1 cellular context compared by ENCODE assay signal in the genomic region with DNA sequence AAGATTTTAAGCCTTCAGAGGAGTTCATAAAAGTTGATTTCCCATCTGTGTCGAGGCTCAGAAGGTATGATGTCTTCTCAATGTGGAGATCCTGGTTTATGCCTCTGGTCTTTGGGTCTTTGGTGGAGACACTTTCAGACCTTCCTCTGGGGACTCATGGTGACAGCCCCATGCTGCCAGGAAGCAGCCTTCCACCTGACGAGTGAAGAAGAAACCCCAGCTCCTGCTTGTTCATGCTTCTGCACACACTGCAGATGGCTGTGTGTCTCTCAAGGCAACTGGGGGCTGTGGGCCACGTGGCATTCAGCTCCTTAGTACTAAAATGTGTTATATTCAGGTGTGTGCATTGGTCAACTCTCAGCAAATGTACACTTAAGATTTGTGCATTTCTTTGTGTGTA.
TF ChIP-seq lines count a peak whose summit lies in the region.

No MANE protein-coding gene starts in this region.

TF ChIP-seq in HepG2, 621 proteins besides CTCF, POLR2A, EP300 and RAD21:
- TF ChIP-seq, protein P1, sequence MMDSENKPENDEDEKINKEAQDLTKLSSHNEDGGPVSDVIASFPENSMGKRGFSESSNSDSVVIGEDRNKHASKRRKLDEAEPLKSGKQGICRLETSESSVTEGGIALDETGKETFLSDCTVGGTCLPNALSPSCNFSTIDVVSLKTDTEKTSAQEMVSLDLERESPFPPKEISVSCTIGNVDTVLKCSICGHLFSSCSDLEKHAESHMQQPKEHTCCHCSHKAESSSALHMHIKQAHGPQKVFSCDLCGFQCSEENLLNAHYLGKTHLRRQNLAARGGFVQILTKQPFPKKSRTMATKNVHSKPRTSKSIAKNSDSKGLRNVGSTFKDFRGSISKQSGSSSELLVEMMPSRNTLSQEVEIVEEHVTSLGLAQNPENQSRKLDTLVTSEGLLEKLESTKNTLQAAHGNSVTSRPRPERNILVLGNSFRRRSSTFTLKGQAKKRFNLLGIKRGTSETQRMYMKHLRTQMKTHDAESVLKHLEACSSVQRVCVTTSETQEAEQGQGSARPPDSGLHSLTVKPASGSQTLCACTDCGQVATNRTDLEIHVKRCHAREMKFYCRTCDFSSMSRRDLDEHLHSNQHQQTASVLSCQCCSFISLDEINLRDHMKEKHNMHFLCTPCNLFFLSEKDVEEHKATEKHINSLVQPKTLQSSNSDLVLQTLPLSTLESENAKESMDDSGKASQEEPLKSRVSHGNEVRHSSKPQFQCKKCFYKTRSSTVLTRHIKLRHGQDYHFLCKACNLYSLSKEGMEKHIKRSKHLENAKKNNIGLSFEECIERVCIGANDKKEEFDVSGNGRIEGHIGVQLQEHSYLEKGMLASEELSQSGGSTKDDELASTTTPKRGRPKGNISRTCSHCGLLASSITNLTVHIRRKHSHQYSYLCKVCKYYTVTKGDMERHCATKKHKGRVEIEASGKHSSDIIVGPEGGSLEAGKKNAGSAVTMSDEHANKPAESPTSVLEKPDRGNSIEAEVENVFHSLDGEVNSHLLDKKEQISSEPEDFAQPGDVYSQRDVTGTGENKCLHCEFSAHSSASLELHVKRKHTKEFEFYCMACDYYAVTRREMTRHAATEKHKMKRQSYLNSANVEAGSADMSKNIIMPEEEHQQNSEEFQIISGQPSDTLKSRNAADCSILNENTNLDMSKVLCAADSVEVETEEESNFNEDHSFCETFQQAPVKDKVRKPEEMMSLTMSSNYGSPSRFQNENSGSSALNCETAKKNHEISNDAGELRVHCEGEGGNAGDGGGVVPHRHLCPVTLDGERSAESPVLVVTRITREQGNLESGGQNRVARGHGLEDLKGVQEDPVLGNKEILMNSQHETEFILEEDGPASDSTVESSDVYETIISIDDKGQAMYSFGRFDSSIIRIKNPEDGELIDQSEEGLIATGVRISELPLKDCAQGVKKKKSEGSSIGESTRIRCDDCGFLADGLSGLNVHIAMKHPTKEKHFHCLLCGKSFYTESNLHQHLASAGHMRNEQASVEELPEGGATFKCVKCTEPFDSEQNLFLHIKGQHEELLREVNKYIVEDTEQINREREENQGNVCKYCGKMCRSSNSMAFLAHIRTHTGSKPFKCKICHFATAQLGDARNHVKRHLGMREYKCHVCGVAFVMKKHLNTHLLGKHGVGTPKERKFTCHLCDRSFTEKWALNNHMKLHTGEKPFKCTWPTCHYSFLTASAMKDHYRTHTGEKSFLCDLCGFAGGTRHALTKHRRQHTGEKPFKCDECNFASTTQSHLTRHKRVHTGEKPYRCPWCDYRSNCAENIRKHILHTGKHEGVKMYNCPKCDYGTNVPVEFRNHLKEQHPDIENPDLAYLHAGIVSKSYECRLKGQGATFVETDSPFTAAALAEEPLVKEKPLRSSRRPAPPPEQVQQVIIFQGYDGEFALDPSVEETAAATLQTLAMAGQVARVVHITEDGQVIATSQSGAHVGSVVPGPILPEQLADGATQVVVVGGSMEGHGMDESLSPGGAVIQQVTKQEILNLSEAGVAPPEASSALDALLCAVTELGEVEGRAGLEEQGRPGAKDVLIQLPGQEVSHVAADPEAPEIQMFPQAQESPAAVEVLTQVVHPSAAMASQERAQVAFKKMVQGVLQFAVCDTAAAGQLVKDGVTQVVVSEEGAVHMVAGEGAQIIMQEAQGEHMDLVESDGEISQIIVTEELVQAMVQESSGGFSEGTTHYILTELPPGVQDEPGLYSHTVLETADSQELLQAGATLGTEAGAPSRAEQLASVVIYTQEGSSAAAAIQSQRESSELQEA (CRISPR knock-in tag; IDR thresholded peaks at IDR 0.05; ENCODE audit: not compliant biosample characterization): no peak
- TF ChIP-seq, protein P2, sequence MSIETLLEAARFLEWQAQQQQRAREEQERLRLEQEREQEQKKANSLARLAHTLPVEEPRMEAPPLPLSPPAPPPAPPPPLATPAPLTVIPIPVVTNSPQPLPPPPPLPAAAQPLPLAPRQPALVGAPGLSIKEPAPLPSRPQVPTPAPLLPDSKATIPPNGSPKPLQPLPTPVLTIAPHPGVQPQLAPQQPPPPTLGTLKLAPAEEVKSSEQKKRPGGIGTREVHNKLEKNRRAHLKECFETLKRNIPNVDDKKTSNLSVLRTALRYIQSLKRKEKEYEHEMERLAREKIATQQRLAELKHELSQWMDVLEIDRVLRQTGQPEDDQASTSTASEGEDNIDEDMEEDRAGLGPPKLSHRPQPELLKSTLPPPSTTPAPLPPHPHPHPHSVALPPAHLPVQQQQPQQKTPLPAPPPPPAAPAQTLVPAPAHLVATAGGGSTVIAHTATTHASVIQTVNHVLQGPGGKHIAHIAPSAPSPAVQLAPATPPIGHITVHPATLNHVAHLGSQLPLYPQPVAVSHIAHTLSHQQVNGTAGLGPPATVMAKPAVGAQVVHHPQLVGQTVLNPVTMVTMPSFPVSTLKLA (IDR thresholded peaks at IDR 0.05): peak; percentile 58; the same call in 1 of the 2 replicates
- TF ChIP-seq SP5 (CRISPR knock-in tag; IDR thresholded peaks at IDR 0.05; ENCODE audit: borderline replicate concordance, low read depth): no peak
